In genomic region chr3:111910806-111911205, GRCh38 we compare ENCODE assay signal across 14 cellular contexts. TPM values are rescaled to one million over a fixed set of nuclear protein-coding genes. Genes with fewer than 3 reads are reported as not detected.
A peak's percentile ranks its signal among the peaks of the same experiment; 100 is the strongest.
DNase-seq lines count a peak whose midpoint lies in the region; ATAC-seq, FAIRE-seq and TF ChIP-seq lines count a peak whose summit lies in the region.
"Had no signal": no experiment of that assay in that cellular context is flagged by ENCODE, and none has a peak within 500 bp of the region (broad histone marks: within the 10 kb centered on the region; RNA-seq: fewer than 3 reads in every experiment).

No MANE protein-coding gene starts in this region.

- peaks cover 9% of the 10 kb centered on the region for H4K20me1 ChIP-seq in astrocyte (ENCODE audit: insufficient read depth, low read length)

- peak overlapping the region; percentile 60 for H3K9ac ChIP-seq in astrocyte (ENCODE audit: low read length)

- peak; percentile 58 for DNase-seq in EL
- DNase-seq in astrocyte (ENCODE audit: low read depth): peak; percentile 97
- DNase-seq in left ventricle myocardium inferior: no peak
- no peak for DNase-seq in sciatic nerve (ENCODE audit: low spot score)
- DNase-seq in mesenteric fat pad (ENCODE audit: low spot score): no peak
- no peak for DNase-seq in NCI-H2196 (lab: John Stamatoyannopoulos, UW; ENCODE audit: unreplicated experiment)
- no peak for DNase-seq in DMS79 treated with DMSO at 0.1 percent for 48 hours (lab: John Stamatoyannopoulos, UW)
- DNase-seq: activated effector memory CD4-positive, alpha-beta T cell treated with Interleukin-2 at 50 U/mL for 16 hours; CD8-positive, alpha-beta memory T cell; GOT3; NCI-H1105 treated with DMSO at 0.1 percent for 48 hours; substantia nigra; WERI-Rb-1 had no signal

- H3K9me3 Mint-ChIP-seq in astrocyte (ENCODE audit: unreplicated experiment): peaks cover 2% of the 10 kb centered on the region
- H3K9me3 Mint-ChIP-seq: CD8-positive, alpha-beta memory T cell had no signal

- H3K36me3 ChIP-seq in astrocyte (ENCODE audit: insufficient read depth, low read length): peaks cover 38% of the 10 kb centered on the region
- peaks cover 28% of the 10 kb centered on the region for H3K36me3 ChIP-seq in left ventricle myocardium inferior
- H3K36me3 ChIP-seq: WERI-Rb-1 had no signal

- H3K4me3 ChIP-seq in astrocyte (ENCODE audit: insufficient read depth, low read depth, low read length) (no peak overlapping the region), left ventricle myocardium inferior (no peak overlapping the region)

- no peak overlapping the region for H3K27ac Mint-ChIP-seq in astrocyte (ENCODE audit: unreplicated experiment)

- no peak overlapping the region for H3K4me3 Mint-ChIP-seq in astrocyte (ENCODE audit: unreplicated experiment)
- H3K4me3 Mint-ChIP-seq: CD8-positive, alpha-beta memory T cell had no signal

- TF ChIP-seq CTCF in astrocyte (IDR thresholded peaks at IDR 0.05; ENCODE audit: insufficient read depth, low read depth, low read length) (no peak), left ventricle myocardium inferior (IDR thresholded peaks at IDR 0.05; ENCODE audit: borderline replicate concordance) (no peak)

- H3K27me3 ChIP-seq in astrocyte (ENCODE audit: insufficient read depth, low read length) (no peaks in the 10 kb centered on the region), left ventricle myocardium inferior (ENCODE audit: low read depth) (no peaks in the 10 kb centered on the region)

- FAIRE-seq in astrocyte (lab: Jason Lieb, UNC): peak; percentile 63

- H3K4me1 ChIP-seq in astrocyte (ENCODE audit: insufficient read depth, low read length): peaks cover 26% of the 10 kb centered on the region
- peaks cover 96% of the 10 kb centered on the region for H3K4me1 ChIP-seq in left ventricle myocardium inferior

- peak; percentile 75 for ATAC-seq in sciatic nerve
- no peak for ATAC-seq in GM18519 (IDR thresholded peaks at IDR 0.05; ENCODE audit: low FRiP score, unreplicated experiment)

- no peaks in the 10 kb centered on the region for H3K9me3 ChIP-seq in astrocyte (ENCODE audit: insufficient read depth, low read depth, low read length)
- H3K9me3 ChIP-seq in left ventricle myocardium inferior (replicated peaks): no peaks in the 10 kb centered on the region

- H3K79me2 ChIP-seq in astrocyte (ENCODE audit: insufficient read depth, low read length): peaks cover 83% of the 10 kb centered on the region

- intact Hi-C loops in left ventricle myocardium inferior (cut with micrococcal nuclease) (loop anchor here (10.0 kb wide), 1 partner anchor 46 kb away; no protein-coding TSS in a partner anchor), sciatic nerve (cut with DNase I) (no loop called here)

- H3K4me1 Mint-ChIP-seq in astrocyte (ENCODE audit: low read depth, unreplicated experiment): peaks cover 59% of the 10 kb centered on the region

- H3K36me3 Mint-ChIP-seq in astrocyte (ENCODE audit: low read depth, unreplicated experiment): peaks cover 32% of the 10 kb centered on the region

- H3K27me3 Mint-ChIP-seq in astrocyte (ENCODE audit: low read depth, unreplicated experiment): no peaks in the 10 kb centered on the region

- H2AFZ ChIP-seq in astrocyte (ENCODE audit: low read depth, low read length): no peak overlapping the region

- H3K4me2 ChIP-seq in astrocyte (ENCODE audit: low read length): peak overlapping the region; percentile 58

- H3K27ac ChIP-seq in astrocyte (ENCODE audit: low read depth, low read length) (peak overlapping the region; percentile 66), left ventricle myocardium inferior (replicated peaks) (peak overlapping the region; percentile 66)
- H3K27ac ChIP-seq: WERI-Rb-1 had no signal

RNA-seq across cellular contexts. Expression of gene PHLDB2, which starts 51.7 kb away (rescaled TPM):
- total RNA-seq in astrocyte: 170 and 171 TPM in 2 replicates
- total RNA-seq in left ventricle myocardium inferior: 89.3 TPM
- 150 TPM for total RNA-seq in sciatic nerve
- total RNA-seq in mesenteric fat pad: 142 TPM

Comparison
In these comparisons a context has a peak if more than half of its experiments do, and no peak if none do; other contexts are left out.
1. DNase-seq: peak in EL (single experiment) and astrocyte (single experiment); none in left ventricle myocardium inferior (single experiment), sciatic nerve (single experiment), mesenteric fat pad (single experiment), NCI-H2196 (single experiment) and DMS79 treated with DMSO at 0.1 percent for 48 hours (single experiment).